In genomic region chr6:108559884-108560462, GRCh38 we compare ENCODE assay signal across 8 cellular contexts. TPM values are rescaled to one million over a fixed set of nuclear protein-coding genes. Genes with fewer than 3 reads are reported as not detected.
DNase-seq lines count a peak whose midpoint lies in the region; ATAC-seq and TF ChIP-seq lines count a peak whose summit lies in the region.

No MANE protein-coding gene starts in this region.

- H4K20me1 ChIP-seq in H9 (ENCODE audit: control insufficient read depth, insufficient read depth, insufficient read length) (peaks cover 2% of the 10 kb centered on the region), neural cell (ENCODE audit: insufficient read depth) (peaks cover 19% of the 10 kb centered on the region)

- no peak overlapping the region for H2BK120ac ChIP-seq in H9 (ENCODE audit: low read depth, low read length, poor library complexity, severe bottlenecking)

- peak; percentile 1 for ATAC-seq in activated T-helper 17 cell treated with anti-CD3 and anti-CD28 coated beads, Interleukin-2, amount 50 U/mL, for 72 hours (replicated peaks)
- no peak for ATAC-seq in HG03354 (IDR thresholded peaks at IDR 0.05; ENCODE audit: poor library complexity, severe bottlenecking, unreplicated experiment)

- DNase-seq in Daoy (ENCODE audit: low read depth) (peak; percentile 84), H9 (peak; percentile 74), NCI-H2196 treated with DMSO at 0.1 percent for 48 hours (lab: John Stamatoyannopoulos, UW; ENCODE audit: unreplicated experiment) (peak; percentile 71), fibroblast of the conjunctiva (ENCODE audit: low read depth) (peak; percentile 45), epidermal melanocyte (ENCODE audit: insufficient read length, low spot score) (no peak)

- H3K27me3 ChIP-seq in H9 (ENCODE audit: insufficient read depth, low read length) (peaks cover 3% of the 10 kb centered on the region; the same call in 1 of the 2 replicates), neural cell (ENCODE audit: insufficient read depth, low read depth, low read length) (no peaks in the 10 kb centered on the region)

- WGBS in H9 (ENCODE audit: extremely low coverage, insufficient read length, low lambda C conversion rate), result no CpG with 5 or more reads among the region's 64 CpGs

- no peak overlapping the region for H3K4ac ChIP-seq in H9 (ENCODE audit: low read depth, low read length)

- H3K23me2 ChIP-seq in H9 (ENCODE audit: insufficient read length, low read depth, low read length, poor library complexity, severe bottlenecking), result peaks cover 24% of the 10 kb centered on the region

- H2BK5ac ChIP-seq in H9 (ENCODE audit: insufficient read length, low read length), result no peak overlapping the region

- H4K5ac ChIP-seq in H9 (ENCODE audit: insufficient read length, low read depth, low read length), result no peak overlapping the region

- H3K9ac ChIP-seq in H9 (ENCODE audit: extremely low read depth, insufficient read length, low read length), result no peak overlapping the region
- H3K9ac ChIP-seq in neural cell (ENCODE audit: low read length), result peak overlapping the region; percentile 97

- no peaks in the 10 kb centered on the region for H3F3A ChIP-seq in neural cell (ENCODE audit: insufficient read depth, low read length, poor library complexity, severe bottlenecking)

- H3K36me3 ChIP-seq in neural cell (ENCODE audit: insufficient read depth, low read length), result no peaks in the 10 kb centered on the region

- no peak overlapping the region for H3T11ph ChIP-seq in H9 (ENCODE audit: low read length)

- H3K14ac ChIP-seq in H9 (ENCODE audit: insufficient read depth, low read length), result no peak overlapping the region; the same call in 1 of the 2 replicates

- peaks cover 5% of the 10 kb centered on the region; the same call in 1 of the 2 replicates for H3K79me2 ChIP-seq in H9 (ENCODE audit: insufficient read depth, low read length)
- peaks cover 32% of the 10 kb centered on the region for H3K79me2 ChIP-seq in neural cell (replicated peaks; ENCODE audit: insufficient read depth, low read length)

- H3K4me2 ChIP-seq in H9 (ENCODE audit: insufficient read depth, insufficient read length, low read length) (peak overlapping the region; percentile 64), neural cell (ENCODE audit: low read length) (peak overlapping the region; percentile 65)

- peaks cover 59% of the 10 kb centered on the region for H3K27me3 Mint-ChIP-seq in H9 (ENCODE audit: low read depth)
- no peaks in the 10 kb centered on the region for H3K27me3 Mint-ChIP-seq in activated T-helper 17 cell treated with anti-CD3 and anti-CD28 coated beads, Interleukin-2, amount 50 U/mL, for 72 hours

- H2AFZ ChIP-seq in H9 (ENCODE audit: low read length) (no peak overlapping the region), neural cell (ENCODE audit: low read depth, low read length) (peak overlapping the region; percentile 83)

- H3K4me3 ChIP-seq in neural cell (ENCODE audit: low read length), result peak overlapping the region; percentile 99

- H3K4me1 Mint-ChIP-seq in H9, result peaks cover 30 to 32% of the 10 kb centered on the region in 2 experiments
- H3K4me1 Mint-ChIP-seq in activated T-helper 17 cell treated with anti-CD3 and anti-CD28 coated beads, Interleukin-2, amount 50 U/mL, for 72 hours, result peaks cover 25% of the 10 kb centered on the region

- no peaks in the 10 kb centered on the region for H3K79me1 ChIP-seq in H9 (ENCODE audit: insufficient read depth, low read depth, low read length, poor library complexity, severe bottlenecking)

- H3K9me3 Mint-ChIP-seq in H9, result peaks cover 0 to 2% of the 10 kb centered on the region in 2 experiments; a peak in 3 of 5 replicates
- no peaks in the 10 kb centered on the region for H3K9me3 Mint-ChIP-seq in activated T-helper 17 cell treated with anti-CD3 and anti-CD28 coated beads, Interleukin-2, amount 50 U/mL, for 72 hours

- H3K27ac Mint-ChIP-seq in H9, result peak overlapping the region in 1 of 3 experiments; percentile 55; a peak in 1 of 7 replicates
- H3K27ac Mint-ChIP-seq in activated T-helper 17 cell treated with anti-CD3 and anti-CD28 coated beads, Interleukin-2, amount 50 U/mL, for 72 hours, result peak overlapping the region; percentile 65

- H4K91ac ChIP-seq in H9 (ENCODE audit: insufficient read length, low read depth, low read length), result no peak overlapping the region

- H3K9me2 ChIP-seq in neural cell (ENCODE audit: insufficient read depth, low read length), result no peaks in the 10 kb centered on the region

- TF ChIP-seq EP300 in neural cell (conservative IDR thresholded peaks at IDR 0.05; ENCODE audit: poor library complexity, severe bottlenecking), result peak; percentile 23

- H3K23ac ChIP-seq in H9 (ENCODE audit: insufficient read length, low read depth, low read length), result no peak overlapping the region

- TF ChIP-seq RAD21 in neural cell (conservative IDR thresholded peaks at IDR 0.05), result no peak

- no peak overlapping the region for H3K56ac ChIP-seq in H9 (ENCODE audit: insufficient read length, low read depth, low read length)

- no peak overlapping the region for H2BK15ac ChIP-seq in H9 (ENCODE audit: low read depth, low read length)

- H3K18ac ChIP-seq in H9 (ENCODE audit: insufficient read length, low read depth, low read length), result no peak overlapping the region

- H4K8ac ChIP-seq in H9 (replicated peaks; ENCODE audit: insufficient read length, low read depth, low read length), result no peak overlapping the region

- H3K9me3 ChIP-seq in H9 (ENCODE audit: control insufficient read depth, low read depth, low read length), result no peaks in the 10 kb centered on the region
- no peaks in the 10 kb centered on the region for H3K9me3 ChIP-seq in neural cell (ENCODE audit: low read length)

- no peak overlapping the region for H2BK20ac ChIP-seq in H9 (ENCODE audit: low read depth, low read length, poor library complexity, severe bottlenecking)

- H3K36me3 Mint-ChIP-seq in H9 (ENCODE audit: insufficient read depth in 1 of 3, low read depth in 3 of 3), result peaks cover 0 to 3% (median 0%) of the 10 kb centered on the region in 3 experiments; a peak in 1 of 7 replicates
- H3K36me3 Mint-ChIP-seq in activated T-helper 17 cell treated with anti-CD3 and anti-CD28 coated beads, Interleukin-2, amount 50 U/mL, for 72 hours (ENCODE audit: low read depth), result peaks cover 36% of the 10 kb centered on the region

- H3K27ac ChIP-seq in H9 (ENCODE audit: insufficient read length, low read depth, low read length), result no peak overlapping the region
- H3K27ac ChIP-seq in neural cell (ENCODE audit: low read length), result peak overlapping the region; percentile 94

- H3K4me3 Mint-ChIP-seq in H9, result peak overlapping the region; percentile 79 to 90
- peak overlapping the region; percentile 86 for H3K4me3 Mint-ChIP-seq in activated T-helper 17 cell treated with anti-CD3 and anti-CD28 coated beads, Interleukin-2, amount 50 U/mL, for 72 hours

- H2BK12ac ChIP-seq in H9 (ENCODE audit: insufficient read length, low read depth, low read length), result no peak overlapping the region

- TF ChIP-seq CTCF in H9 (conservative IDR thresholded peaks at IDR 0.05) (no peak), neural cell (IDR thresholded peaks at IDR 0.05; ENCODE audit: poor library complexity, severe bottlenecking) (no peak)

- H2AK5ac ChIP-seq in H9 (ENCODE audit: insufficient read length, low read length), result no peak overlapping the region

- H3K4me1 ChIP-seq in H9 (ENCODE audit: insufficient read depth, low read length), result no peaks in the 10 kb centered on the region

TF ChIP-seq in neural cell, 6 proteins besides CTCF, POLR2A, EP300 and RAD21:
- TF ChIP-seq SMC3 (conservative IDR thresholded peaks at IDR 0.05; ENCODE audit: poor library complexity) (no peak), MXI1 (conservative IDR thresholded peaks at IDR 0.05; ENCODE audit: poor library complexity, severe bottlenecking) (peak; percentile 1), REST (IDR thresholded peaks at IDR 0.05; ENCODE audit: borderline replicate concordance) (peak; percentile 15), EZH2 (IDR thresholded peaks at IDR 0.05; ENCODE audit: borderline replicate concordance, insufficient read depth, low read length, poor library complexity, severe bottlenecking) (no peak), POLR2AphosphoS5 (IDR thresholded peaks at IDR 0.05) (peak; percentile 58), TAF1 (IDR thresholded peaks at IDR 0.05; ENCODE audit: low read depth) (peak; percentile 68)

RNA-seq across cellular contexts. Expression of gene FOXO3, which starts 0.7 kb away (rescaled TPM):
- total RNA-seq in Daoy (2014; rRNA removed; shearing (Covaris generic)), result 14.4 and 14.6 TPM in 2 replicates
- total RNA-seq in H9 (2021), result 21.7 and 22.1 TPM in 2 replicates
- 10 to 100 TPM; 10.4 to 21.3 TPM for total RNA-seq in activated T-helper 17 cell treated with anti-CD3 and anti-CD28 coated beads, Interleukin-2, amount 50 U/mL, for 72 hours
- 21.3 and 22.6 TPM in 2 replicates for polyA plus RNA-seq in neural cell
- polyA minus RNA-seq in neural cell, result 58.9 TPM in 2 replicates
